Comparison of ENCODE assay signal across 12 cellular contexts in genomic region chr18:76376668-76377358, GRCh38.
DNase-seq lines count a peak whose midpoint lies in the region; ATAC-seq and TF ChIP-seq lines count a peak whose summit lies in the region.
"Had no signal": no experiment of that assay in that cellular context is flagged by ENCODE, and none has a peak within 500 bp of the region (broad histone marks: within the 10 kb centered on the region; RNA-seq: fewer than 3 reads in every experiment).

No MANE protein-coding gene starts in this region.

- no peaks in the 10 kb centered on the region for H3K79me1 ChIP-seq in trophoblast cell (ENCODE audit: low read length)

- H3K18ac ChIP-seq in trophoblast cell (ENCODE audit: low read length), result no peak overlapping the region

- TF ChIP-seq CTCF in CD14-positive monocyte (IDR thresholded peaks at IDR 0.05), result no peak

- no peak overlapping the region for H3K23ac ChIP-seq in trophoblast cell (ENCODE audit: low read length)

- no peak overlapping the region for H2BK5ac ChIP-seq in trophoblast cell (ENCODE audit: low read depth, low read length, poor library complexity)

- peak overlapping the region; percentile 3 to 83 (median 55) for H3K27ac Mint-ChIP-seq in CD14-positive monocyte
- H3K27ac Mint-ChIP-seq: B cell had no signal

- H3K4me2 ChIP-seq in trophoblast cell (ENCODE audit: low read length), result no peak overlapping the region

- H3K4me3 Mint-ChIP-seq in CD14-positive monocyte, result no peak overlapping the region
- H3K4me3 Mint-ChIP-seq: B cell had no signal

- no peaks in the 10 kb centered on the region for H3K79me2 ChIP-seq in trophoblast cell (ENCODE audit: control insufficient read depth, insufficient read depth, low read length, poor library complexity)

- H4K8ac ChIP-seq in trophoblast cell (ENCODE audit: low read depth, low read length), result no peak overlapping the region

- peaks cover 12 to 17% of the 10 kb centered on the region in 2 experiments for H3K36me3 ChIP-seq in trophoblast cell (ENCODE audit: control insufficient read depth in 1 of 2, insufficient read depth in 2 of 2, low read length in 2 of 2)

- H3K14ac ChIP-seq in trophoblast cell (ENCODE audit: low read length), result no peak overlapping the region

- intact Hi-C loops in CD14-positive monocyte (cut with micrococcal nuclease), result no loop called here
- intact Hi-C loops in sciatic nerve (cut with DNase I), result no loop called here

- no peak for DNase-seq in CD14-positive monocyte (ENCODE audit: low spot score)
- DNase-seq in NCI-H510A treated with DMSO at 0.1 percent for 48 hours (lab: John Stamatoyannopoulos, UW), result peak; percentile 56
- peak; percentile 69 for DNase-seq in activated effector memory CD4-positive, alpha-beta T cell treated with anti-CD3 and anti-CD28 coated beads, Interleukin-2, amount 50 U/mL, for 16 hours
- peak; percentile 51 for DNase-seq in sciatic nerve (ENCODE audit: low spot score)
- no peak for DNase-seq in SW480 (ENCODE audit: low spot score)
- DNase-seq in trophoblast cell, result no peak
- no peak for DNase-seq in DMS153 treated with DMSO at 0.1 percent for 48 hours (lab: John Stamatoyannopoulos, UW; ENCODE audit: unreplicated experiment)
- DNase-seq: Karpas-422, NCI-H2171 had no signal

- peaks cover 41% of the 10 kb centered on the region for H3K4me1 Mint-ChIP-seq in CD14-positive monocyte

- H2BK12ac ChIP-seq in trophoblast cell (ENCODE audit: low read length), result no peak overlapping the region

- peaks cover 0 to 1% (median 0%) of the 10 kb centered on the region in 7 donors for H3K9me3 Mint-ChIP-seq in CD14-positive monocyte

- no peak overlapping the region for H2BK120ac ChIP-seq in trophoblast cell (ENCODE audit: insufficient read depth, low read length, poor library complexity)

- no peak overlapping the region for H3K27ac ChIP-seq in trophoblast cell (ENCODE audit: low read depth, low read length)

- H2AK5ac ChIP-seq in trophoblast cell (ENCODE audit: low read length), result no peak overlapping the region

- no peaks in the 10 kb centered on the region for H3K9me3 ChIP-seq in trophoblast cell (ENCODE audit: insufficient read depth, low read depth, low read length)
- H3K9me3 ChIP-seq: HAP-1 had no signal

- H2AFZ ChIP-seq in trophoblast cell (ENCODE audit: insufficient read depth, low read length, poor library complexity), result no peak overlapping the region

- H3K9ac ChIP-seq in trophoblast cell (ENCODE audit: low read length), result no peak overlapping the region

- H3K27me3 Mint-ChIP-seq in CD14-positive monocyte (ENCODE audit: low read depth in 3 of 3), result no peaks in the 10 kb centered on the region
- H3K27me3 Mint-ChIP-seq: B cell had no signal

- H3K27me3 ChIP-seq in trophoblast cell (ENCODE audit: insufficient read depth, low read length), result no peaks in the 10 kb centered on the region

- ATAC-seq in sciatic nerve (no peak), GM18502 (IDR thresholded peaks at IDR 0.05; ENCODE audit: poor library complexity, unreplicated experiment) (no peak)

- peaks cover 45 to 66% of the 10 kb centered on the region in 2 donors for H3K36me3 Mint-ChIP-seq in CD14-positive monocyte

- no CpG with 5 or more reads among the region's 27 CpGs for WGBS in trophoblast cell (ENCODE audit: extremely low coverage, insufficient coverage, insufficient read length)

- H4K91ac ChIP-seq in trophoblast cell (ENCODE audit: low read depth, low read length), result no peak overlapping the region

- no peak overlapping the region for H4K12ac ChIP-seq in trophoblast cell (ENCODE audit: low read depth, low read length)

- no peak overlapping the region for H3K4ac ChIP-seq in trophoblast cell (ENCODE audit: low read depth, low read length)

- no peaks in the 10 kb centered on the region for H3K4me1 ChIP-seq in trophoblast cell (ENCODE audit: control insufficient read depth in 1 of 2, insufficient read depth in 2 of 2, low read length in 2 of 2)
- H3K4me1 ChIP-seq: HAP-1 had no signal

- no peak overlapping the region for H3K4me3 ChIP-seq in trophoblast cell (ENCODE audit: low read depth, low read length)
- H3K4me3 ChIP-seq: HAP-1 had no signal

Comparison
In these comparisons a context has a peak if more than half of its experiments do, and no peak if none do; other contexts are left out.
1. DNase-seq: peak in NCI-H510A treated with DMSO at 0.1 percent for 48 hours (single experiment), activated effector memory CD4-positive, alpha-beta T cell treated with anti-CD3 and anti-CD28 coated beads, Interleukin-2, amount 50 U/mL, for 16 hours (single experiment) and sciatic nerve (single experiment); none in CD14-positive monocyte (single experiment), SW480 (single experiment), trophoblast cell (0 of 2) and DMS153 treated with DMSO at 0.1 percent for 48 hours (single experiment).